Comparison of ENCODE assay signal across 8 cellular contexts in the genomic region with DNA sequence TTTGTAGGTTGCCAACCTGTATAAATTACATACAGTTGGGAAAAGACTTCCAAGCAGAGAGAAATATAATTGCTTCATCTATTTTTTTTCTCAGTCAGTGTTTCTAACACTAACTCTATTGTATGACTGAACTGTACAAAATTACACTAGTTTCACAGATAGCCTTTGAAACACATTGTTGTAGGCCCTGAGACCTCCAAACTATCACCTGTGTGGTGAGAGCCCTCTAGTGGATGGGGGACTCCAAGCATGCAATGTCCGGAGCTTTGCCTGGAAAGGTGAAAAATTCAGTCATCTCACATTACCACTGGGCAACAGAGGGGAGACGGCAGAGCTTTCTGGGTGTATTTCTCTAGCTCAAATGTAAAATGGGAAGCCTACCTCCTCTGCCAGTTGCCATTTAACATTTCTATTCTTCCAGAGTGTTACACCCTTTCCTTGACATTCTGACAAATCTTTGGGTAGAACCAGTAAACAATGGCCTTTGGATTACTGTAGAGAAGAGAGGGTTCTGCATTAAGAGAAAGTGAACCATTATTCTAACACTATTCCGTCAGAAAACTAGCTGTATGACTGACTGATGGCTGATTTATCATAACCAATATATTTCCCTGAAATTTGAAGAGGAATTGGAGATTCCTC.
DNase-seq lines count a peak whose midpoint lies in the region; ATAC-seq, FAIRE-seq and TF ChIP-seq lines count a peak whose summit lies in the region.

No MANE protein-coding gene starts in this region.

- intact Hi-C loops in PC-3 (cut with micrococcal nuclease) = loop anchor here (1.0 to 5.0 kb wide), 7 partner anchors 82 to 1056 kb away; no protein-coding TSS in a partner anchor
- intact Hi-C loops in HepG2 (cut with micrococcal nuclease; ENCODE audit: unreplicated experiment) = loop anchor here (1.0 to 2.0 kb wide), 3 partner anchors 67 to 426 kb away; no protein-coding TSS in a partner anchor
- intact Hi-C loops in transverse colon (cut with DNase I; ENCODE audit: low total_unique reads) = no loop called here

- no peaks in the 10 kb centered on the region for H4K20me1 ChIP-seq in PC-3 (ENCODE audit: low read length)
- H4K20me1 ChIP-seq in HepG2 (ENCODE audit: insufficient read depth, low read length) = no peaks in the 10 kb centered on the region

- BruUV-seq in PC-3 (replicated peaks; lab: Mats Ljungman, UMichigan) = no TSS peak
- BruUV-seq in HepG2 (replicated peaks; lab: Mats Ljungman, UMichigan) = no TSS peak

- no peak overlapping the region for H3K4me3 Mint-ChIP-seq in central memory CD8-positive, alpha-beta T cell

- H3K4me2 ChIP-seq in PC-3 (ENCODE audit: low read length) = no peak overlapping the region
- peak overlapping the region; percentile 31; the same call in 1 of the 2 replicates for H3K4me2 ChIP-seq in HepG2 (ENCODE audit: low read depth, low read length)

- H3K9me3 Mint-ChIP-seq in central memory CD8-positive, alpha-beta T cell = no peaks in the 10 kb centered on the region

- no peaks in the 10 kb centered on the region for H3K27me3 ChIP-seq in PC-3 (ENCODE audit: low read length)
- H3K27me3 ChIP-seq in HepG2 (ENCODE audit: control insufficient read depth in 1 of 2, insufficient read depth in 2 of 2, low read length in 2 of 2) = no peaks in the 10 kb centered on the region
- H3K27me3 ChIP-seq in transverse colon = no peaks in the 10 kb centered on the region

- no peaks in the 10 kb centered on the region for H3K4me1 Mint-ChIP-seq in central memory CD8-positive, alpha-beta T cell

- H3K9me3 ChIP-seq in PC-3 (ENCODE audit: low read length) = no peaks in the 10 kb centered on the region
- no peaks in the 10 kb centered on the region for H3K9me3 ChIP-seq in HepG2 (ENCODE audit: low read length)
- H3K9me3 ChIP-seq in transverse colon = no peaks in the 10 kb centered on the region

- no peak overlapping the region for H3K27ac ChIP-seq in PC-3 (ENCODE audit: low read length)
- no peak overlapping the region for H3K27ac ChIP-seq in HepG2 (ENCODE audit: extremely low read length, insufficient read depth, low read length)
- no peak overlapping the region for H3K27ac ChIP-seq in transverse colon

- H3F3A ChIP-seq in PC-3 (ENCODE audit: low read length, unreplicated experiment) = no peaks in the 10 kb centered on the region

- H3K4me1 ChIP-seq in PC-3 (ENCODE audit: insufficient read depth, low read length) (peaks cover 4% of the 10 kb centered on the region; the same call in 1 of the 2 replicates), HepG2 (ENCODE audit: insufficient read depth, low read length) (peaks cover 32% of the 10 kb centered on the region), transverse colon (no peaks in the 10 kb centered on the region)

- in situ Hi-C loops in HepG2 (cut with HindIII; ENCODE audit: extremely low pct_ligation_motif_present, low pct_unique_long_range_greater_than_20kb) = no loop called here
- in situ Hi-C loops in transverse colon (cut with MboI; ENCODE audit: low pct_ligation_motif_present in 1 of 4, low pct_unique_long_range_greater_than_20kb in 1 of 4, low sequenced_read_pairs in 3 of 4) = loop anchor here in 1 of 4 donors (25.0 kb wide), 1 partner anchor 1049 kb away; a partner anchor contains a TSS

- no peak overlapping the region for H3K4me3 ChIP-seq in Jurkat, Clone E6-1 (ENCODE audit: low read length)
- H3K4me3 ChIP-seq in PC-3 (ENCODE audit: low read length) (no peak overlapping the region), HepG2 (replicated peaks in 1 of 3; ENCODE audit: insufficient read depth in 1 of 3, low read depth in 2 of 3, low read length in 3 of 3) (no peak overlapping the region), transverse colon (no peak overlapping the region)

- ATAC-seq in PC-3 = peak; percentile 98
- peak; percentile 36 for ATAC-seq in central memory CD8-positive, alpha-beta T cell (replicated peaks; ENCODE audit: extremely low read depth, poor library complexity, severe bottlenecking)
- ATAC-seq in HepG2 = peak; percentile 98

- H3K36me3 Mint-ChIP-seq in central memory CD8-positive, alpha-beta T cell (ENCODE audit: insufficient read depth) = no peaks in the 10 kb centered on the region

- H2AFZ ChIP-seq in PC-3 (ENCODE audit: low read length) = peak overlapping the region; percentile 41
- no peak overlapping the region for H2AFZ ChIP-seq in HepG2 (ENCODE audit: low read length)

- no peak overlapping the region for H3K27ac Mint-ChIP-seq in central memory CD8-positive, alpha-beta T cell (ENCODE audit: low read depth)

- H3K36me3 ChIP-seq in PC-3 (ENCODE audit: low read depth, low read length) (no peaks in the 10 kb centered on the region), HepG2 (replicated peaks in 1 of 2; ENCODE audit: control insufficient read depth in 1 of 2, insufficient read depth in 2 of 2, low read length in 2 of 2) (no peaks in the 10 kb centered on the region), transverse colon (no peaks in the 10 kb centered on the region)

- FAIRE-seq in HepG2 (lab: Jason Lieb, UNC) = peak; percentile 77

- TF ChIP-seq POLR2A in HepG2 (IDR thresholded peaks at IDR 0.05; ENCODE audit: insufficient read depth in 1 of 2, low read depth in 2 of 2, low read length in 2 of 2) = no peak
- TF ChIP-seq POLR2A in transverse colon (IDR thresholded peaks at IDR 0.05) = no peak

- POLR2A ChIA-PET in PC-3 (lab: Charles Lee; ENCODE audit: unreplicated experiment) (interaction anchor here (0.8 kb wide), 1 partner anchor 118 kb away, joined by 11 read pairs; no protein-coding TSS in a partner anchor), HepG2 (lab: Yijun Ruan, JAX) (interaction anchor here (0.9 to 1.2 kb wide), 2 partner anchors 76 to 427 kb away, joined by 3 to 4 read pairs; no protein-coding TSS in a partner anchor)

- H3K9me2 ChIP-seq in PC-3 (replicated peaks; ENCODE audit: low read length) = no peaks in the 10 kb centered on the region

- H3K9ac ChIP-seq in PC-3 (ENCODE audit: low read length) (no peak overlapping the region), HepG2 (ENCODE audit: insufficient read depth, low read depth, low read length) (no peak overlapping the region)

- peak; percentile 88 for TF ChIP-seq RAD21 in HepG2 (CRISPR knock-in tag; IDR thresholded peaks at IDR 0.05)

- H3K79me2 ChIP-seq in PC-3 (ENCODE audit: low read length) (no peaks in the 10 kb centered on the region), HepG2 (ENCODE audit: insufficient read depth, low read length) (no peaks in the 10 kb centered on the region)

- H3K27me3 Mint-ChIP-seq in central memory CD8-positive, alpha-beta T cell = no peaks in the 10 kb centered on the region

- peak; percentile 57 for DNase-seq in activated CD8-positive, alpha-beta memory T cell treated with anti-CD3 and anti-CD28 coated beads for 24 hours
- no peak for DNase-seq in activated CD8-positive, alpha-beta memory T cell treated with anti-CD3 and anti-CD28 coated beads, Interleukin-2, amount 50 U/mL, for 4 hours
- peak; percentile 69 for DNase-seq in H4 (ENCODE audit: low spot score)
- DNase-seq in Jurkat, Clone E6-1 (ENCODE audit: low read depth, low spot score) = peak; percentile 34
- DNase-seq in PC-3 = peak; percentile 96
- DNase-seq in central memory CD8-positive, alpha-beta T cell (ENCODE audit: low spot score in 2 of 2) = no peak
- peak; percentile 69 for DNase-seq in HepG2 (ENCODE audit: low spot score)
- DNase-seq in transverse colon = no peak

- WGBS in HepG2 (ENCODE audit: low lambda C conversion rate) = 14% methylated on average over 3 of the region's 3 CpGs
- 66 to 78% methylated on average over 1 to 3 of the region's 3 CpGs for WGBS in transverse colon (ENCODE audit: low coverage in 1 of 2), 2 donors

- CTCF ChIA-PET in PC-3 (lab: Charles Lee) (interaction anchor here (0.6 to 1.4 kb wide), 8 partner anchors 10 to 1383 kb away, joined by 3 to 7 read pairs (median 4); no protein-coding TSS in a partner anchor), HepG2 (lab: Yijun Ruan, JAX; ENCODE audit: low intra/inter-chr PET ratio, low total read pairs) (interaction anchor here (2.5 kb wide), 1 partner anchor 182 kb away, joined by 12 read pairs; no protein-coding TSS in a partner anchor)

- TF ChIP-seq CTCF in PC-3 (conservative IDR thresholded peaks at IDR 0.05; ENCODE audit: low read depth, low read length) = peak; percentile 99
- peak; percentile 89 for TF ChIP-seq CTCF in HepG2 (CRISPR knock-in tag; IDR thresholded peaks at IDR 0.05)
- TF ChIP-seq CTCF in transverse colon (IDR thresholded peaks at IDR 0.05) = peak in 4 of 5 experiments; percentile 29 to 55 (median 40)

- TF ChIP-seq EP300 in HepG2 (IDR thresholded peaks at IDR 0.05; ENCODE audit: low read depth in 2 of 2, low read length in 2 of 2) (no peak), HepG2 (CRISPR knock-in tag; IDR thresholded peaks at IDR 0.05; ENCODE audit: borderline replicate concordance) (no peak), transverse colon (IDR thresholded peaks at IDR 0.05; ENCODE audit: low read depth) (no peak)

TF ChIP-seq in HepG2, 621 proteins besides CTCF, POLR2A, EP300 and RAD21 (continues in another document):
- TF ChIP-seq REPIN1 (CRISPR knock-in tag; IDR thresholded peaks at IDR 0.05; ENCODE audit: borderline replicate concordance, low read depth) = 0 out of 2 replicates have a peak, but pooled peaks have one; percentile 23
- 0 out of 2 replicates have a peak, but pooled peaks have one; percentile 44 for TF ChIP-seq HOXA5 (CRISPR knock-in tag; IDR thresholded peaks at IDR 0.05)
- peak; percentile 92 for TF ChIP-seq ZMYM4 (CRISPR knock-in tag; IDR thresholded peaks at IDR 0.05)
- 0 out of 2 replicates have a peak, but pooled peaks have one; percentile 44 for TF ChIP-seq KDM2A (CRISPR knock-in tag; IDR thresholded peaks at IDR 0.05; ENCODE audit: borderline replicate concordance, low read depth)
- TF ChIP-seq, protein P1, sequence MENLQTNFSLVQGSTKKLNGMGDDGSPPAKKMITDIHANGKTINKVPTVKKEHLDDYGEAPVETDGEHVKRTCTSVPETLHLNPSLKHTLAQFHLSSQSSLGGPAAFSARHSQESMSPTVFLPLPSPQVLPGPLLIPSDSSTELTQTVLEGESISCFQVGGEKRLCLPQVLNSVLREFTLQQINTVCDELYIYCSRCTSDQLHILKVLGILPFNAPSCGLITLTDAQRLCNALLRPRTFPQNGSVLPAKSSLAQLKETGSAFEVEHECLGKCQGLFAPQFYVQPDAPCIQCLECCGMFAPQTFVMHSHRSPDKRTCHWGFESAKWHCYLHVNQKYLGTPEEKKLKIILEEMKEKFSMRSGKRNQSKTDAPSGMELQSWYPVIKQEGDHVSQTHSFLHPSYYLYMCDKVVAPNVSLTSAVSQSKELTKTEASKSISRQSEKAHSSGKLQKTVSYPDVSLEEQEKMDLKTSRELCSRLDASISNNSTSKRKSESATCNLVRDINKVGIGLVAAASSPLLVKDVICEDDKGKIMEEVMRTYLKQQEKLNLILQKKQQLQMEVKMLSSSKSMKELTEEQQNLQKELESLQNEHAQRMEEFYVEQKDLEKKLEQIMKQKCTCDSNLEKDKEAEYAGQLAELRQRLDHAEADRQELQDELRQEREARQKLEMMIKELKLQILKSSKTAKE (CRISPR knock-in tag; IDR thresholded peaks at IDR 0.05; ENCODE audit: borderline replicate concordance) = no peak
- TF ChIP-seq STAG1 (CRISPR knock-in tag; IDR thresholded peaks at IDR 0.05) = peak; percentile 88
- peak; percentile 21; the same call in 1 of the 2 replicates for TF ChIP-seq SALL1 (CRISPR knock-in tag; IDR thresholded peaks at IDR 0.05)
- TF ChIP-seq ZBTB1 (CRISPR knock-in tag; IDR thresholded peaks at IDR 0.05; ENCODE audit: borderline replicate concordance) = no peak
- TF ChIP-seq ZNF263 (CRISPR knock-in tag; IDR thresholded peaks at IDR 0.05) = no peak

Comparison
In these comparisons a context has a peak if more than half of its experiments do, and no peak if none do; other contexts are left out.
1. DNase-seq: peak in activated CD8-positive, alpha-beta memory T cell treated with anti-CD3 and anti-CD28 coated beads for 24 hours (single experiment), H4 (single experiment), Jurkat, Clone E6-1 (single experiment), PC-3 (single experiment) and HepG2 (single experiment); none in activated CD8-positive, alpha-beta memory T cell treated with anti-CD3 and anti-CD28 coated beads, Interleukin-2, amount 50 U/mL, for 4 hours (single experiment), central memory CD8-positive, alpha-beta T cell (0 of 2) and transverse colon (single experiment).
2. ATAC-seq: peak in every context shown above with its lines; median percentile 98 in PC-3; 98 in HepG2; 36 in central memory CD8-positive, alpha-beta T cell.
3. CTCF ChIP-seq: peak in every context shown above with its lines; median percentile 99 in PC-3; 89 in HepG2; 40 in transverse colon.